In genomic region chr13:28716511-28716910, GRCh38 we compare ENCODE assay signal across 7 cellular contexts. TPM values are rescaled to one million over a fixed set of nuclear protein-coding genes. Genes with fewer than 3 reads are reported as not detected.
DNase-seq lines count a peak whose midpoint lies in the region; ATAC-seq and TF ChIP-seq lines count a peak whose summit lies in the region.

No MANE protein-coding gene starts in this region.

- peaks cover 4 to 31% (median 14%) of the 10 kb centered on the region in 4 donors for H3K4me1 ChIP-seq in stomach

- TF ChIP-seq EP300 in stomach (IDR thresholded peaks at IDR 0.05): no peak

- TF ChIP-seq POLR2A in stomach (IDR thresholded peaks at IDR 0.05): no peak

- DNase-seq in HT-29 (ENCODE audit: low spot score) (peak; percentile 63), amniotic epithelial cell (ENCODE audit: low read depth) (peak; percentile 97), iris pigment epithelial cell (ENCODE audit: low read depth) (peak; percentile 63), stomach (no peak), hippocampal formation (lab: John Stamatoyannopoulos, UW) (no peak), NAMALWA (ENCODE audit: low spot score) (no peak)

- H3K9me3 ChIP-seq in stomach: no peaks in the 10 kb centered on the region

- intact Hi-C loops in stomach (cut with DNase I; ENCODE audit: low total_unique reads): no loop called here

- TF ChIP-seq CTCF in stomach (IDR thresholded peaks at IDR 0.05): no peak

- peaks cover 0 to 7% (median 0%) of the 10 kb centered on the region in 3 donors for H3K27me3 ChIP-seq in stomach

- peak overlapping the region in 3 of 5 donors; percentile 33 to 94 (median 58) for H3K27ac ChIP-seq in stomach

- H3K4me3 ChIP-seq in stomach: no peak overlapping the region

- no peak for ATAC-seq in GM19351 (IDR thresholded peaks at IDR 0.05; ENCODE audit: unreplicated experiment)

- 15 to 29% (median 19%) methylated on average over 8 of the region's 8 CpGs for WGBS in stomach, 5 donors

- H3K36me3 ChIP-seq in stomach: no peaks in the 10 kb centered on the region

RNA-seq across cellular contexts. Expression of gene SLC46A3, which starts 2.3 kb away (rescaled TPM):
- 3.3 and 3.4 TPM in 2 replicates for total RNA-seq in HT-29 (2014; rRNA removed; shearing (Covaris generic))
- 10 to 100 TPM in 3 of 5 donors, 1 to 10 TPM in 2; 5.3 to 44.3 (median 14.2) TPM for total RNA-seq in stomach
- polyA plus RNA-seq in stomach: 1 to 10 TPM; 2.3 to 4.8 (median 3.4) TPM

RNA-seq across cellular contexts. Expression of gene POMP, which starts 57.6 kb away (rescaled TPM):
- total RNA-seq in HT-29 (2014; rRNA removed; shearing (Covaris generic)): 119 and 124 TPM in 2 replicates
- 10 to 100 TPM; 17.7 to 61.1 (median 25.0) TPM for total RNA-seq in stomach
- 100 to 1,000 TPM in 1 of 3 donors, 10 to 100 TPM in 2; 70.6 to 102 (median 77.6) TPM for polyA plus RNA-seq in stomach

Comparison
In these comparisons a context has a peak if more than half of its experiments do, and no peak if none do; other contexts are left out.
1. DNase-seq: peak in HT-29 (single experiment), amniotic epithelial cell (single experiment) and iris pigment epithelial cell (single experiment); none in stomach (single experiment), hippocampal formation (0 of 2) and NAMALWA (single experiment).